In the genomic region with DNA sequence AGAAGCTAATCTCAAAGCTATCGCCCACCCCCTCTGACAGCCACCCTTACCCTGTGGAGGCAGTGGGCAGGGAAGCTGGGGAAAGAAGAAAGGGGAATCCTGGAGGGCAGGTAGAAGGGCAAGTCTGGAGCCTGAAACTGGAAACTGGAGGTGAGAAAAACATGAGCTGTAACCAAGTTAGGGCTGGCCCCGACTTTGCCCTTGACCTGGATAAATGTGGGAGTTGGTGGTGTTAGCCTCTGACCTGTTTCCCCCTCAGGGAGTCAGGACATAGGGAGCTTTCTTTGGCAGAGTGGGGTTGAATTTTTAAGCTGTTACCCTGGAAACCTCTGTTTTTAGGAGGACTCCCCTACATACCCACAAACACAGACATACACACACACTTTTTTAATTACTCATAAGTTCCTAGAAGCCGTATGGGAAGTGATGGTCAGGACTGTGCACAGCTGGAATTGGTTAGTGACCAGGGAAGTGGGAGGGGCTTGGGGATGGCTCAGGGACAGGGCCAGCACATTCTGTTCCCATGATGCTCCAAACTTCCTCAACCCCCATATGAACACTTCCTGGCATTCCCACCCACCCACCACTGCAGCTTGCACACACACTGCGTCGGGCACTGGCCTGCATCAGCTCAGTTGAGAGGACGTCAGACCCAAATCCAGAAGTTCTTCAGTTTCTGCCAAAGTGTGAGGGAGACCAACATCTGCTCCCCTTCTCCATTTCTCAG, we compare ENCODE assay signal across 9 cellular contexts. TPM values are rescaled to one million over a fixed set of nuclear protein-coding genes. Genes with fewer than 3 reads are reported as not detected.
DNase-seq lines count a peak whose midpoint lies in the region; ATAC-seq and TF ChIP-seq lines count a peak whose summit lies in the region.
"Had no signal": no experiment of that assay in that cellular context is flagged by ENCODE, and none has a peak within 500 bp of the region (broad histone marks: within the 10 kb centered on the region; RNA-seq: fewer than 3 reads in every experiment).

No MANE protein-coding gene starts in this region.

- H3K4me3 Mint-ChIP-seq in HFFc6 (peak overlapping the region; percentile 79), osteocyte (ENCODE audit: unreplicated experiment) (peak overlapping the region; percentile 16)
- no peak overlapping the region for H3K4me3 Mint-ChIP-seq in CD8-positive, alpha-beta T cell

- TF ChIP-seq CTCF in HFFc6 (IDR thresholded peaks at IDR 0.05) (no peak), WI38 (IDR thresholded peaks at IDR 0.05; ENCODE audit: low read depth, low read length) (no peak), osteocyte (IDR thresholded peaks at IDR 0.05) (no peak), WERI-Rb-1 (IDR thresholded peaks at IDR 0.05; ENCODE audit: low read depth, low read length) (no peak)
- TF ChIP-seq CTCF in CD8-positive, alpha-beta T cell (IDR thresholded peaks at IDR 0.05): no peak

- H3K27me3 ChIP-seq in CD8-positive, alpha-beta T cell (ENCODE audit: insufficient read depth, low read length): no peaks in the 10 kb centered on the region
- no peaks in the 10 kb centered on the region for H3K27me3 ChIP-seq in WERI-Rb-1 (ENCODE audit: insufficient read depth, low read depth, severe bottlenecking)

- POLR2A ChIA-PET in CD8-positive, alpha-beta T cell (lab: Charles Lee): interaction anchor here (1.0 kb wide), 1 partner anchor 12 kb away, joined by 3 read pairs; no protein-coding TSS in a partner anchor

- H3K36me3 Mint-ChIP-seq in HFFc6 (ENCODE audit: low read depth): no peaks in the 10 kb centered on the region
- no peaks in the 10 kb centered on the region for H3K36me3 Mint-ChIP-seq in osteocyte (ENCODE audit: unreplicated experiment)
- no peaks in the 10 kb centered on the region for H3K36me3 Mint-ChIP-seq in CD8-positive, alpha-beta T cell

- no peak overlapping the region for H3K27ac ChIP-seq in CD8-positive, alpha-beta T cell (ENCODE audit: low read depth, low read length)
- no peak overlapping the region for H3K27ac ChIP-seq in WERI-Rb-1
- H3K27ac ChIP-seq: KMS-11 had no signal

- H3K27ac Mint-ChIP-seq in HFFc6 (peak overlapping the region; percentile 100), osteocyte (ENCODE audit: unreplicated experiment) (peak overlapping the region; percentile 99)
- H3K27ac Mint-ChIP-seq in CD8-positive, alpha-beta T cell: no peak overlapping the region

- peaks cover 43% of the 10 kb centered on the region for H3K4me1 Mint-ChIP-seq in HFFc6 (ENCODE audit: low read depth)
- H3K4me1 Mint-ChIP-seq in osteocyte (ENCODE audit: unreplicated experiment): peaks cover 41% of the 10 kb centered on the region
- no peaks in the 10 kb centered on the region for H3K4me1 Mint-ChIP-seq in CD8-positive, alpha-beta T cell (ENCODE audit: low read depth)

- ATAC-seq in HG02970 (IDR thresholded peaks at IDR 0.05; ENCODE audit: low FRiP score, unreplicated experiment): no peak
- ATAC-seq in CD8-positive, alpha-beta T cell: no peak

- no peaks in the 10 kb centered on the region for H3K9me3 ChIP-seq in CD8-positive, alpha-beta T cell (ENCODE audit: low read length)
- H3K9me3 ChIP-seq in WERI-Rb-1 (ENCODE audit: severe bottlenecking): no peaks in the 10 kb centered on the region

- DNase-seq in HFFc6 (peak; percentile 99), foreskin melanocyte (peak; percentile 79), osteocyte (ENCODE audit: extremely low spot score, unreplicated experiment) (peak; percentile 94), NCI-H1694 (lab: John Stamatoyannopoulos, UW) (no peak), WERI-Rb-1 (no peak)
- no peak for DNase-seq in CD8-positive, alpha-beta T cell

- H3K27me3 Mint-ChIP-seq in HFFc6 (ENCODE audit: insufficient read depth): no peaks in the 10 kb centered on the region
- no peaks in the 10 kb centered on the region for H3K27me3 Mint-ChIP-seq in osteocyte (ENCODE audit: unreplicated experiment)
- H3K27me3 Mint-ChIP-seq in CD8-positive, alpha-beta T cell (ENCODE audit: low read depth): peaks cover 8% of the 10 kb centered on the region

- CTCF ChIA-PET in CD8-positive, alpha-beta T cell (lab: Charles Lee): interaction anchor here (0.8 to 1.8 kb wide), 3 partner anchors 15 to 92 kb away, joined by 3 to 4 read pairs (median 4); no protein-coding TSS in a partner anchor

- intact Hi-C loops in CD8-positive, alpha-beta T cell (cut with DNase I, micrococcal nuclease): no loop called here

- H3K4me3 ChIP-seq in WI38 (ENCODE audit: low read depth, low read length) (peak overlapping the region; percentile 33), WERI-Rb-1 (ENCODE audit: low read depth, low read length) (no peak overlapping the region)
- no peak overlapping the region for H3K4me3 ChIP-seq in CD8-positive, alpha-beta T cell (ENCODE audit: low read depth, low read length)

- H3K9me3 Mint-ChIP-seq in HFFc6: no peaks in the 10 kb centered on the region
- H3K9me3 Mint-ChIP-seq in osteocyte (ENCODE audit: unreplicated experiment): no peaks in the 10 kb centered on the region
- no peaks in the 10 kb centered on the region for H3K9me3 Mint-ChIP-seq in CD8-positive, alpha-beta T cell

- H3K4me1 ChIP-seq in CD8-positive, alpha-beta T cell (ENCODE audit: insufficient read depth, low read length): no peaks in the 10 kb centered on the region

- no peaks in the 10 kb centered on the region for H3K36me3 ChIP-seq in CD8-positive, alpha-beta T cell (ENCODE audit: insufficient read depth, low read length)
- no peaks in the 10 kb centered on the region for H3K36me3 ChIP-seq in WERI-Rb-1

RNA-seq across cellular contexts. Expression of a gene that starts 5.0 kb away (rescaled TPM):
- total RNA-seq in HFFc6 (2021; fragmentation: NEBNext Ultra II Directional; extraction: Animal tissue kit (Norgen Biotek cat#: 25700)): 10 to 100 TPM; 13.7 to 24.7 (median 21.4) TPM
- 14.3 and 15.1 TPM in 2 replicates for total RNA-seq in osteocyte
- total RNA-seq in CD8-positive, alpha-beta T cell: not detected

RNA-seq across cellular contexts. Expression of a gene that starts 18.4 kb away (rescaled TPM):
- 10 to 100 TPM; 31.7 to 33.5 (median 32.5) TPM for total RNA-seq in HFFc6 (2021; fragmentation: NEBNext Ultra II Directional; extraction: Animal tissue kit (Norgen Biotek cat#: 25700))
- 44.3 and 46.8 TPM in 2 replicates for total RNA-seq in osteocyte
- 10 to 100 TPM; 22.3 to 24.0 TPM for total RNA-seq in CD8-positive, alpha-beta T cell

RNA-seq across cellular contexts. Expression of a gene that starts 29.9 kb away (rescaled TPM):
- total RNA-seq in HFFc6 (2021; fragmentation: NEBNext Ultra II Directional; extraction: Animal tissue kit (Norgen Biotek cat#: 25700)): 100 to 1,000 TPM in 1 of 6 experiments, 10 to 100 TPM in 5; 79.9 to 100 (median 90.1) TPM
- total RNA-seq in osteocyte: 26.0 TPM in 2 replicates
- total RNA-seq in CD8-positive, alpha-beta T cell: 10 to 100 TPM; 13.2 to 15.1 TPM

RNA-seq across cellular contexts. Expression of a gene that starts 30.2 kb away (rescaled TPM):
- 10 to 100 TPM; 68.9 to 85.5 (median 78.4) TPM for total RNA-seq in HFFc6 (2021; fragmentation: NEBNext Ultra II Directional; extraction: Animal tissue kit (Norgen Biotek cat#: 25700))
- total RNA-seq in osteocyte: 55.6 and 56.1 TPM in 2 replicates
- 10 to 100 TPM; 48.0 to 50.3 TPM for total RNA-seq in CD8-positive, alpha-beta T cell

Comparison
In these comparisons a context has a peak if more than half of its experiments do, and no peak if none do; other contexts are left out.
1. DNase-seq: peak in HFFc6 (single experiment), foreskin melanocyte (single experiment) and osteocyte (single experiment); none in NCI-H1694 (single experiment), CD8-positive, alpha-beta T cell (0 of 7) and WERI-Rb-1 (single experiment).
2. RNA of a gene that starts 5.0 kb away (total RNA-seq): 13.7 to 24.7 TPM in HFFc6 and 14.3 to 15.1 TPM in osteocyte; not detected in CD8-positive, alpha-beta T cell; every median in the first group is over 10 times any median in the second.